35 cellular contexts compared by ENCODE assay signal in the genomic region with DNA sequence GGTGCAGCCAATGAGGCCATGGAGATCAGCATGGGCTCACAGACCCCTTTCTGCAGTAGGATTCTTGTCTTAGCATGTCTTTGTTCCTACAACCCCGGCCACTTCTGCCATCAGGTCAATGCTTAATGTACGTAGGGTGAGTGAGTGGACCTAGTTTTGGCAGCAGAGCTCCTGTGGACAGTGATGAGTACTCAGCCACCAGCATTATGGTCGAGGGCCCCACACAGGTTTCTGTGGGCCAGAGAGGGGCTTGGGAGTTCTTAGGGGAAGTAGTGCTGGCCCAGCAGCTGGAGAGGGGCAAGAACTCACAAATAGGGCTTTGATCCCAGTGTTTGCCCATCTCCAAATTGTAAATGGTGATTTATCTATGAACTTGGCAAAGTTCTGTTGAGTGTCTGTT.
"Had no signal": no experiment of that assay in that cellular context is flagged by ENCODE, and none has a peak within 500 bp of the region (broad histone marks: within the 10 kb centered on the region; RNA-seq: fewer than 3 reads in every experiment).

No MANE protein-coding gene starts in this region.

- ATAC-seq: activated CD8-positive, alpha-beta T cell treated with anti-CD3 and anti-CD28 coated beads for 36 hours; activated naive CD4-positive, alpha-beta T cell treated with anti-CD3 and anti-CD28 coated beads, Interleukin-2, amount 50 U/mL, for 72 hours; activated T-cell treated with anti-CD3 and anti-CD28 coated beads, Interleukin-2, amount 50 U/mL, for 4 hours; activated T-cell treated with anti-CD3 and anti-CD28 coated beads, Interleukin-2, amount 50 U/mL, for 72 hours; activated T-helper 17 cell treated with anti-CD3 and anti-CD28 coated beads, Interleukin-2, amount 50 U/mL, for 72 hours; body of pancreas had no signal

- H3K4me1 Mint-ChIP-seq: activated B cell treated with CpG ODN at 0.5 μM for 24 hours; activated CD4-positive, alpha-beta T cell treated with anti-CD3 and anti-CD28 coated beads, Interleukin-2, amount 10 ng/mL, durations not matched to agents 24 days and 14 days; activated naive CD8-positive, alpha-beta T cell treated with anti-CD3 and anti-CD28 coated beads for 36 hours; activated T-helper 17 cell treated with anti-CD3 and anti-CD28 coated beads, Interleukin-2, amount 50 U/mL, for 72 hours had no signal

- H3K4me3 ChIP-seq: adrenal gland, body of pancreas, breast epithelium had no signal

- H3K9me3 ChIP-seq: adrenal gland, body of pancreas had no signal

- H3K27me3 ChIP-seq: adrenal gland, body of pancreas, brain microvascular endothelial cell, breast epithelium had no signal

- H3K27me3 Mint-ChIP-seq: activated CD4-positive, alpha-beta memory T cell treated with anti-CD3 and anti-CD28 coated beads for 36 hours; activated CD4-positive, alpha-beta T cell treated with anti-CD3 and anti-CD28 coated beads, Interleukin-2, amount 10 ng/mL, durations not matched to agents 24 days and 14 days; activated T-helper 17 cell treated with anti-CD3 and anti-CD28 coated beads, Interleukin-2, amount 50 U/mL, for 72 hours had no signal

- H3K9me3 Mint-ChIP-seq: activated naive CD4-positive, alpha-beta T cell treated with anti-CD3 and anti-CD28 coated beads for 36 hours had no signal

- H3K36me3 ChIP-seq: adrenal gland, brain microvascular endothelial cell, breast epithelium had no signal

- H3K4me1 ChIP-seq: adrenal gland, body of pancreas, breast epithelium had no signal

- H3K27ac Mint-ChIP-seq: activated B cell treated with CpG ODN at 0.5 μM for 24 hours; activated CD4-positive, alpha-beta memory T cell treated with anti-CD3 and anti-CD28 coated beads for 36 hours; activated CD4-positive, alpha-beta T cell treated with anti-CD3 and anti-CD28 coated beads, Interleukin-2, amount 10 ng/mL, durations not matched to agents 24 days and 14 days; activated CD8-positive, alpha-beta T cell treated with anti-CD3 and anti-CD28 coated beads for 36 hours; activated naive CD4-positive, alpha-beta T cell treated with anti-CD3 and anti-CD28 coated beads for 36 hours; activated naive CD4-positive, alpha-beta T cell treated with anti-CD3 and anti-CD28 coated beads, Interleukin-2, amount 50 U/mL, for 72 hours; activated naive CD8-positive, alpha-beta T cell treated with anti-CD3 and anti-CD28 coated beads for 36 hours; activated T-cell treated with anti-CD3 and anti-CD28 coated beads, Interleukin-2, amount 50 U/mL, for 72 hours; activated T-helper 1 cell treated with anti-CD3 and anti-CD28 coated beads, Interleukin-12 subunit alpha, Interleukin-12 subunit beta, Interleukin-2, Interleukin-4 antibody, amounts not matched to agents 30 ng/mL and 10 ng/mL and 1 ng/mL, durations not matched to agents 14 hours and 24 hours and 36 hours; activated T-helper 17 cell treated with anti-CD3 and anti-CD28 coated beads, Interleukin-2, amount 50 U/mL, for 72 hours; T-helper 1 cell treated with Interleukin-12 subunit alpha and Interleukin-12 subunit beta and Interleukin-4 antibody, amounts not matched to agents 30 μg/mL and 1 μg/mL, for 36 hours; T-helper 2 cell treated with Interferon-gamma antibody and Interleukin-4, amounts not matched to agents 5 μg/mL and 100 μg/mL, for 36 hours had no signal

- H3K4me3 Mint-ChIP-seq: activated B cell treated with CpG ODN at 0.5 μM for 24 hours; activated CD4-positive, alpha-beta memory T cell treated with anti-CD3 and anti-CD28 coated beads for 36 hours; activated CD4-positive, alpha-beta T cell treated with anti-CD3 and anti-CD28 coated beads, Interleukin-2, amount 10 ng/mL, durations not matched to agents 24 days and 14 days; activated CD8-positive, alpha-beta T cell treated with anti-CD3 and anti-CD28 coated beads for 36 hours; activated naive CD4-positive, alpha-beta T cell treated with anti-CD3 and anti-CD28 coated beads for 36 hours; activated naive CD8-positive, alpha-beta T cell treated with anti-CD3 and anti-CD28 coated beads for 36 hours; activated T-cell treated with anti-CD3 and anti-CD28 coated beads, Interleukin-2, amount 50 U/mL, for 4 hours; activated T-cell treated with anti-CD3 and anti-CD28 coated beads, Interleukin-2, amount 50 U/mL, for 72 hours; activated T-helper 1 cell treated with anti-CD3 and anti-CD28 coated beads, Interleukin-12 subunit alpha, Interleukin-12 subunit beta, Interleukin-2, Interleukin-4 antibody, amounts not matched to agents 30 ng/mL and 10 ng/mL and 1 ng/mL, durations not matched to agents 14 hours and 24 hours and 36 hours; activated T-helper 17 cell treated with anti-CD3 and anti-CD28 coated beads, Interleukin-2, amount 50 U/mL, for 72 hours; T-helper 1 cell treated with Interleukin-12 subunit alpha and Interleukin-12 subunit beta and Interleukin-4 antibody, amounts not matched to agents 30 μg/mL and 1 μg/mL, for 36 hours; T-helper 2 cell treated with Interferon-gamma antibody and Interleukin-4, amounts not matched to agents 5 μg/mL and 100 μg/mL, for 36 hours had no signal

- H3K36me3 Mint-ChIP-seq: activated CD4-positive, alpha-beta memory T cell treated with anti-CD3 and anti-CD28 coated beads for 36 hours; activated naive CD8-positive, alpha-beta T cell treated with anti-CD3 and anti-CD28 coated beads for 36 hours had no signal

- DNase-seq: activated B cell treated with CpG ODN at 0.5 μM for 24 hours; activated CD4-positive, alpha-beta memory T cell treated with anti-CD3 and anti-CD28 coated beads for 36 hours; activated CD4-positive, alpha-beta T cell treated with anti-CD3 and anti-CD28 coated beads for 4 hours; activated CD4-positive, alpha-beta T cell treated with anti-CD3 and anti-CD28 coated beads, Interleukin-2, amount 10 ng/mL, durations not matched to agents 24 days and 14 days; activated CD4-positive, alpha-beta T cell treated with anti-CD3 and anti-CD28 coated beads, Interleukin-2, amount 50 U/mL, for 1 hour; activated CD4-positive, alpha-beta T cell treated with anti-CD3 and anti-CD28 coated beads, Interleukin-2, amount 50 U/mL, for 4 hours; activated CD4-positive, CD25-positive, alpha-beta regulatory T cell treated with anti-CD3 and anti-CD28 coated beads, Interleukin-2, amount 50 U/mL, for 72 hours; activated CD8-positive, alpha-beta memory T cell treated with anti-CD3 and anti-CD28 coated beads, Interleukin-2, amount 50 U/mL, for 4 hours; activated CD8-positive, alpha-beta T cell treated with anti-CD3 and anti-CD28 coated beads for 36 hours; activated effector memory CD4-positive, alpha-beta T cell treated with anti-CD3 and anti-CD28 coated beads, Interleukin-2, amount 50 U/mL, for 16 hours; activated gamma-delta T cell treated with Interleukin-2 at 50 U/mL for 16 hours; activated naive CD4-positive, alpha-beta T cell; activated naive CD4-positive, alpha-beta T cell treated with anti-CD3 and anti-CD28 coated beads for 36 hours; activated naive CD4-positive, alpha-beta T cell treated with anti-CD3 and anti-CD28 coated beads, Interleukin-2, amount 50 U/mL, for 16 hours; activated naive CD8-positive, alpha-beta T cell treated with anti-CD3 and anti-CD28 coated beads for 36 hours; activated T-cell treated with anti-CD3 and anti-CD28 coated beads for 4 hours; activated T-cell treated with anti-CD3 and anti-CD28 coated beads, Interleukin-2, amount 50 U/mL, for 1 hour; activated T-cell treated with anti-CD3 and anti-CD28 coated beads, Interleukin-2, amount 50 U/mL, for 4 hours; activated T-cell treated with anti-CD3 and anti-CD28 coated beads, Interleukin-2, amount 50 U/mL, for 72 hours; adrenal gland; amniotic stem cell; aorta; body of pancreas; brain microvascular endothelial cell; central memory CD4-positive, alpha-beta T cell; T-helper 1 cell; T-helper 2 cell; T-helper 9 cell had no signal

- H3K27ac ChIP-seq: adrenal gland, body of pancreas, brain microvascular endothelial cell, breast epithelium, VCaP had no signal
